ENCODE assay signal across 16 cellular contexts in genomic region chr14:68672609-68673285, GRCh38.
A peak's percentile ranks its signal among the peaks of the same experiment; 100 is the strongest.
DNase-seq lines count a peak whose midpoint lies in the region; ATAC-seq, FAIRE-seq and TF ChIP-seq lines count a peak whose summit lies in the region.
"Had no signal": no experiment of that assay in that cellular context is flagged by ENCODE, and none has a peak within 500 bp of the region (broad histone marks: within the 10 kb centered on the region; RNA-seq: fewer than 3 reads in every experiment).

No MANE protein-coding gene starts in this region.

- no peak for TF ChIP-seq POLR2A in sigmoid colon (IDR thresholded peaks at IDR 0.05)

- no peak for FAIRE-seq in D721Med (lab: Jason Lieb, UNC)
- FAIRE-seq in urothelium cell line (lab: Jason Lieb, UNC) = no peak

- WGBS in sigmoid colon, 2 donors = 45 to 60% methylated on average over 3 of the region's 3 CpGs

- H3K36me3 ChIP-seq in BLaER1 treated with 17β-estradiol and CSF1 and Interleukin-3, amounts not matched to agents 10 nM and 100 nM = peaks cover 0 to under 1% (median 0%) of the 10 kb centered on the region in 11 experiments; a peak in 2 of 22 replicates
- H3K36me3 ChIP-seq in right atrium auricular region (no peaks in the 10 kb centered on the region), sigmoid colon (no peaks in the 10 kb centered on the region)
- H3K36me3 ChIP-seq: spleen, upper lobe of right lung had no signal

- TF ChIP-seq CTCF in right atrium auricular region (IDR thresholded peaks at IDR 0.05) (peak in 1 of 2 donors; percentile 24), sigmoid colon (IDR thresholded peaks at IDR 0.05) (peak in 1 of 4 experiments; percentile 11), D721Med (IDR thresholded peaks at IDR 0.05; ENCODE audit: insufficient read depth, missing control alignments) (no peak)

- no peak for TF ChIP-seq EP300 in sigmoid colon (IDR thresholded peaks at IDR 0.05)

- peak overlapping the region in 2 of 11 experiments; percentile 18 to 40; a peak in 3 of 22 replicates for H3K9ac ChIP-seq in BLaER1 treated with 17β-estradiol and CSF1 and Interleukin-3, amounts not matched to agents 10 nM and 100 nM

- no peak overlapping the region for H3K27ac Mint-ChIP-seq in activated naive CD4-positive, alpha-beta T cell treated with anti-CD3 and anti-CD28 coated beads, Interleukin-2, amount 50 U/mL, for 72 hours

- ATAC-seq in activated naive CD4-positive, alpha-beta T cell treated with anti-CD3 and anti-CD28 coated beads, Interleukin-2, amount 50 U/mL, for 72 hours = no peak
- ATAC-seq: Panc1, upper lobe of right lung had no signal

- H3K4me3 ChIP-seq in BLaER1 treated with 17β-estradiol and CSF1 and Interleukin-3, amounts not matched to agents 10 nM and 100 nM = no peak overlapping the region
- H3K4me3 ChIP-seq in right atrium auricular region (no peak overlapping the region), sigmoid colon (no peak overlapping the region)
- H3K4me3 ChIP-seq: spleen, upper lobe of right lung had no signal

- intact Hi-C loops in sigmoid colon (cut with DNase I) = no loop called here

- H3K27me3 ChIP-seq in BLaER1 treated with 17β-estradiol and CSF1 and Interleukin-3, amounts not matched to agents 10 nM and 100 nM = no peaks in the 10 kb centered on the region
- H3K27me3 ChIP-seq in right atrium auricular region (no peaks in the 10 kb centered on the region), sigmoid colon (no peaks in the 10 kb centered on the region)
- H3K27me3 ChIP-seq: spleen, upper lobe of right lung had no signal

- peaks cover 79 to 88% (median 83%) of the 10 kb centered on the region in 10 experiments for H3K4me1 ChIP-seq in BLaER1 treated with 17β-estradiol and CSF1 and Interleukin-3, amounts not matched to agents 10 nM and 100 nM
- H3K4me1 ChIP-seq in right atrium auricular region (peaks cover 3 to 48% of the 10 kb centered on the region in 2 donors), sigmoid colon (peaks cover 0 to 56% (median 53%) of the 10 kb centered on the region in 4 donors)

- peaks cover 0 to 10% (median 0%) of the 10 kb centered on the region in 11 experiments; a peak in 4 of 22 replicates for H3K9me3 ChIP-seq in BLaER1 treated with 17β-estradiol and CSF1 and Interleukin-3, amounts not matched to agents 10 nM and 100 nM (replicated peaks in 1 of 11)
- H3K9me3 ChIP-seq in right atrium auricular region (no peaks in the 10 kb centered on the region), sigmoid colon (no peaks in the 10 kb centered on the region)
- H3K9me3 ChIP-seq: spleen, upper lobe of right lung had no signal

- H4K20me1 ChIP-seq in BLaER1 treated with 17β-estradiol and CSF1 and Interleukin-3, amounts not matched to agents 10 nM and 100 nM = no peaks in the 10 kb centered on the region

- peaks cover 0 to 6% of the 10 kb centered on the region in 2 donors for H3K9me3 Mint-ChIP-seq in activated naive CD4-positive, alpha-beta T cell treated with anti-CD3 and anti-CD28 coated beads, Interleukin-2, amount 50 U/mL, for 72 hours

- H3K27ac ChIP-seq in BLaER1 treated with 17β-estradiol and CSF1 and Interleukin-3, amounts not matched to agents 10 nM and 100 nM = peak overlapping the region in 8 of 11 experiments; percentile 12 to 91 (median 82); a peak in 13 of 22 replicates
- H3K27ac ChIP-seq in right atrium auricular region = peak overlapping the region; percentile 70 to 80
- peak overlapping the region; percentile 70 to 88 (median 81) for H3K27ac ChIP-seq in sigmoid colon
- H3K27ac ChIP-seq: upper lobe of right lung had no signal

- no peaks in the 10 kb centered on the region for H3K36me3 Mint-ChIP-seq in activated naive CD4-positive, alpha-beta T cell treated with anti-CD3 and anti-CD28 coated beads, Interleukin-2, amount 50 U/mL, for 72 hours

- H3K4me2 ChIP-seq in BLaER1 treated with 17β-estradiol and CSF1 and Interleukin-3, amounts not matched to agents 10 nM and 100 nM = peak overlapping the region; percentile 55 to 87 (median 75)

- peak; percentile 73 for DNase-seq in amniotic epithelial cell (ENCODE audit: low read depth)
- no peak for DNase-seq in right atrium auricular region (ENCODE audit: low spot score)
- DNase-seq in sigmoid colon = peak; percentile 65
- no peak for DNase-seq in D721Med (ENCODE audit: insufficient read length, low spot score)
- no peak for DNase-seq in urothelium cell line (ENCODE audit: low spot score)
- DNase-seq in activated naive CD4-positive, alpha-beta T cell treated with anti-CD3 and anti-CD28 coated beads, Interleukin-2, amount 50 U/mL, for 72 hours (ENCODE audit: low spot score in 2 of 2) = no peak
- no peak for DNase-seq in stimulated activated CD4-positive, alpha-beta T cell treated with anti-CD3 and anti-CD28 coated beads, Interleukin-4, amount 100 ng/mL, for 4 hours
- DNase-seq: activated CD4-positive, alpha-beta T cell treated with anti-CD3 and anti-CD28 coated beads for 48 hours; DMS153; effector memory CD4-positive, alpha-beta T cell; NCI-H1417 treated with DMSO at 0.1 percent for 48 hours; NCI-H446 treated with DMSO at 0.1 percent for 48 hours; spleen; upper lobe of right lung had no signal

Comparison
In these comparisons a context has a peak if more than half of its experiments do, and no peak if none do; other contexts are left out.
1. DNase-seq: peak in amniotic epithelial cell (single experiment) and sigmoid colon (single experiment); none in right atrium auricular region (single experiment), D721Med (single experiment), urothelium cell line (single experiment), activated naive CD4-positive, alpha-beta T cell treated with anti-CD3 and anti-CD28 coated beads, Interleukin-2, amount 50 U/mL, for 72 hours (0 of 2) and stimulated activated CD4-positive, alpha-beta T cell treated with anti-CD3 and anti-CD28 coated beads, Interleukin-4, amount 100 ng/mL, for 4 hours (0 of 2).
2. Peak in every context shown above with its lines, with median percentiles within 50 percentile points of each other: H3K27ac ChIP-seq.